Comparison of ENCODE assay signal across 8 cellular contexts in genomic region chr11:819943-820649, GRCh38. TPM values are rescaled to one million over a fixed set of nuclear protein-coding genes. Genes with fewer than 3 reads are reported as not detected.
DNase-seq lines count a peak whose midpoint lies in the region; ATAC-seq, FAIRE-seq and TF ChIP-seq lines count a peak whose summit lies in the region.

No MANE protein-coding gene starts in this region.

- ATAC-seq in A549 (peak; percentile 36 to 64), GM18868 (IDR thresholded peaks at IDR 0.05; ENCODE audit: unreplicated experiment) (peak; percentile 66), HG03097 (IDR thresholded peaks at IDR 0.05; ENCODE audit: low FRiP score, unreplicated experiment) (peak; percentile 50), left lung (peak; percentile 67)

- H3K9me3 ChIP-seq in A549, result no peaks in the 10 kb centered on the region
- no peaks in the 10 kb centered on the region for H3K9me3 ChIP-seq in left lung

- 8% methylated on average over 31 of the region's 47 CpGs for WGBS in A549 (ENCODE audit: missing lambda C conversion rate)

- H3K4me3 ChIP-seq in A549 (peak overlapping the region; percentile 99), left lung (peak overlapping the region; percentile 78 to 97)

- TF ChIP-seq EP300 in A549 (IDR thresholded peaks at IDR 0.05), result no peak

- intact Hi-C loops in left lung (cut with DNase I), result no loop called here

- no peak for FAIRE-seq in A549 (lab: Jason Lieb, UNC)

- H3K4me1 ChIP-seq in A549, result peaks cover 40% of the 10 kb centered on the region
- H3K4me1 ChIP-seq in left lung, result peaks cover 22 to 54% of the 10 kb centered on the region in 2 donors

- DNase-seq in A549 (ENCODE audit: low read depth in 1 of 2, low spot score in 1 of 2) (peak; percentile 77 to 92), NCI-H510A (lab: John Stamatoyannopoulos, UW) (peak; percentile 68), left lung (peak; percentile 92 to 97)
- peak; percentile 91 to 94 for DNase-seq in activated CD4-positive, alpha-beta T cell treated with anti-CD3 and anti-CD28 coated beads for 4 hours
- DNase-seq in stimulated activated CD4-positive, alpha-beta T cell treated with anti-CD3 and anti-CD28 coated beads, Interleukin-2, amount 100 ng/mL, for 4 hours (ENCODE audit: low read depth), result peak; percentile 84

- H3K27me3 ChIP-seq in left lung, result no peaks in the 10 kb centered on the region

- POLR2A ChIA-PET in A549 (lab: Yijun Ruan, JAX), result interaction anchor here (0.6 to 3.1 kb wide), 11 partner anchors 9 to 43 kb away, joined by 3 to 52 read pairs (median 9); partner anchors contain the start of genes CD151, CRACR2B, RPLP2 and TSPAN4

- TF ChIP-seq CTCF in A549 (IDR thresholded peaks at IDR 0.05) (no peak), left lung (IDR thresholded peaks at IDR 0.05) (no peak)

- H3K4me2 ChIP-seq in A549, result peak overlapping the region; percentile 97

- no peak for TF ChIP-seq RAD21 in A549 (conservative IDR thresholded peaks at IDR 0.05 in 1 of 2, IDR thresholded peaks at IDR 0.05 in 1 of 2)

- CTCF ChIA-PET in A549 (lab: Yijun Ruan, JAX), result interaction anchor here (0.7 to 1.7 kb wide), 3 partner anchors 8 to 20 kb away, joined by 3 read pairs; no protein-coding TSS in a partner anchor

- H3K27ac ChIP-seq in A549, result peak overlapping the region; percentile 87 to 90
- peak overlapping the region; percentile 72 for H3K27ac ChIP-seq in cingulate gyrus (ENCODE audit: low read depth, low read length)
- peak overlapping the region; percentile 77 to 96 for H3K27ac ChIP-seq in left lung

- TF ChIP-seq POLR2A in A549 (IDR thresholded peaks at IDR 0.05; ENCODE audit: low read length), result 0 out of 2 replicates have a peak, but pooled peaks have one; percentile 13

- peaks cover 0 to 35% of the 10 kb centered on the region in 2 donors for H3K36me3 ChIP-seq in left lung

TF ChIP-seq in A549, 52 proteins besides CTCF, POLR2A, EP300 and RAD21:
- TF ChIP-seq REST (IDR thresholded peaks at IDR 0.05), result 0 out of 2 replicates have a peak, but pooled peaks have one; percentile 5
- no peak for TF ChIP-seq RFX5 (IDR thresholded peaks at IDR 0.05)
- TF ChIP-seq, protein P1, sequence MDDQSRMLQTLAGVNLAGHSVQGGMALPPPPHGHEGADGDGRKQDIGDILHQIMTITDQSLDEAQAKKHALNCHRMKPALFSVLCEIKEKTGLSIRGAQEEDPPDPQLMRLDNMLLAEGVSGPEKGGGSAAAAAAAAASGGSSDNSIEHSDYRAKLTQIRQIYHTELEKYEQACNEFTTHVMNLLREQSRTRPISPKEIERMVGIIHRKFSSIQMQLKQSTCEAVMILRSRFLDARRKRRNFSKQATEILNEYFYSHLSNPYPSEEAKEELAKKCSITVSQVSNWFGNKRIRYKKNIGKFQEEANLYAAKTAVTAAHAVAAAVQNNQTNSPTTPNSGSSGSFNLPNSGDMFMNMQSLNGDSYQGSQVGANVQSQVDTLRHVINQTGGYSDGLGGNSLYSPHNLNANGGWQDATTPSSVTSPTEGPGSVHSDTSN (IDR thresholded peaks at IDR 0.05), result 0 out of 2 replicates have a peak, but pooled peaks have one; percentile 51
- no peak for TF ChIP-seq HOXA7 (CRISPR knock-in tag; IDR thresholded peaks at IDR 0.05)
- TF ChIP-seq MAX (IDR thresholded peaks at IDR 0.05), result peak; percentile 39
- no peak for TF ChIP-seq EHF (CRISPR knock-in tag; IDR thresholded peaks at IDR 0.05)
- TF ChIP-seq ATOH8 (CRISPR knock-in tag; IDR thresholded peaks at IDR 0.05; ENCODE audit: low read depth), result no peak
TF ChIP-seq in A549: peak in this region for 3.

RNA-seq across cellular contexts. Expression of gene PNPLA2, which starts 1.4 kb away (rescaled TPM):
- polyA plus RNA-seq in A549 (2011; rRNA removed) (13.2 and 16.1 TPM in 2 replicates), A549 (2017; fragmentation: RNase III; extraction: RNeasy Plus Mini Kit Qiagen cat#74134 plus additional on column Dnase treatment) (25.1 to 29.2 TPM (median 25.4 TPM) in 3 replicates)
- 45.8 and 63.3 TPM in 2 replicates for polyA plus RNA-seq in A549 (2012; cell fraction: cytosol; rRNA removed)
- 114 and 198 TPM in 2 replicates for polyA plus RNA-seq in A549 (2012; cell fraction: nucleus; rRNA removed)
- 33.9 and 38.8 TPM in 2 replicates for polyA minus RNA-seq in A549 (2011; rRNA and poly(A)+ RNA removed)
- 100 to 1,000 TPM in 1 of 2 donors, 10 to 100 TPM in 1; 96.3 to 128 TPM for total RNA-seq in left lung

RNA-seq across cellular contexts. Expression of gene CRACR2B, which starts 7.6 kb away (rescaled TPM):
- polyA plus RNA-seq in A549 (2011; rRNA removed) (1.2 and 1.8 TPM in 2 replicates), A549 (2017; fragmentation: RNase III; extraction: RNeasy Plus Mini Kit Qiagen cat#74134 plus additional on column Dnase treatment) (3.0 to 3.3 TPM (median 3.1 TPM) in 3 replicates)
- polyA plus RNA-seq in A549 (2012; cell fraction: cytosol; rRNA removed), result 2.9 and 3.3 TPM in 2 replicates
- 8.2 and 9.3 TPM in 2 replicates for polyA plus RNA-seq in A549 (2012; cell fraction: nucleus; rRNA removed)
- 0.70 and 1.2 TPM in 2 replicates for polyA minus RNA-seq in A549 (2011; rRNA and poly(A)+ RNA removed)
- total RNA-seq in left lung, result 10 to 100 TPM; 22.6 to 32.1 TPM

RNA-seq across cellular contexts. Expression of gene RPLP2, which starts 10.3 kb away (rescaled TPM):
- 1,346 and 1,493 TPM in 2 replicates for polyA plus RNA-seq in A549 (2011; rRNA removed)
- 3,184 and 3,866 TPM in 2 replicates for polyA plus RNA-seq in A549 (2012; cell fraction: cytosol; rRNA removed)
- polyA plus RNA-seq in A549 (2012; cell fraction: nucleus; rRNA removed), result 1,421 and 2,115 TPM in 2 replicates
- polyA plus RNA-seq in A549 (2017; fragmentation: RNase III; extraction: RNeasy Plus Mini Kit Qiagen cat#74134 plus additional on column Dnase treatment), result 2,443 to 2,621 TPM (median 2,508 TPM) in 3 replicates
- 823 and 964 TPM in 2 replicates for polyA minus RNA-seq in A549 (2011; rRNA and poly(A)+ RNA removed)
- 1,000 to 10,000 TPM; 1,620 to 1,802 TPM for total RNA-seq in left lung

RNA-seq across cellular contexts. Expression of gene CD151, which starts 12.7 kb away (rescaled TPM):
- 409 and 523 TPM in 2 replicates for polyA plus RNA-seq in A549 (2011; rRNA removed)
- 964 and 1,353 TPM in 2 replicates for polyA plus RNA-seq in A549 (2012; cell fraction: cytosol; rRNA removed)
- 1,564 and 2,065 TPM in 2 replicates for polyA plus RNA-seq in A549 (2012; cell fraction: nucleus; rRNA removed)
- polyA plus RNA-seq in A549 (2017; fragmentation: RNase III; extraction: RNeasy Plus Mini Kit Qiagen cat#74134 plus additional on column Dnase treatment), result 649 to 701 TPM (median 695 TPM) in 3 replicates
- polyA minus RNA-seq in A549 (2011; rRNA and poly(A)+ RNA removed), result 530 and 576 TPM in 2 replicates
- total RNA-seq in left lung, result 100 to 1,000 TPM; 501 to 815 TPM

RNA-seq across cellular contexts. Expression of gene PIDD1, which starts 15.1 kb away (rescaled TPM):
- polyA plus RNA-seq in A549 (2011; rRNA removed) (6.3 and 6.5 TPM in 2 replicates), A549 (2017; fragmentation: RNase III; extraction: RNeasy Plus Mini Kit Qiagen cat#74134 plus additional on column Dnase treatment) (15.7 to 19.0 TPM (median 18.9 TPM) in 3 replicates)
- polyA plus RNA-seq in A549 (2012; cell fraction: cytosol; rRNA removed), result 17.5 and 23.5 TPM in 2 replicates
- polyA plus RNA-seq in A549 (2012; cell fraction: nucleus; rRNA removed), result 117 and 172 TPM in 2 replicates
- 2.7 and 4.4 TPM in 2 replicates for polyA minus RNA-seq in A549 (2011; rRNA and poly(A)+ RNA removed)
- 10 to 100 TPM; 13.8 to 18.6 TPM for total RNA-seq in left lung

Comparison
In these comparisons a context has a peak if more than half of its experiments do, and no peak if none do; other contexts are left out.
1. Peak in every context shown above with its lines: DNase-seq, ATAC-seq, H3K4me3 ChIP-seq and H3K27ac ChIP-seq.